Comparison of ENCODE assay signal across 28 cellular contexts in genomic region chr1:44828003-44828651, GRCh38. TPM values are rescaled to one million over a fixed set of nuclear protein-coding genes. Genes with fewer than 3 reads are reported as not detected.
"Had no signal": no experiment of that assay in that cellular context is flagged by ENCODE, and none has a peak within 500 bp of the region (broad histone marks: within the 10 kb centered on the region; RNA-seq: fewer than 3 reads in every experiment).

No MANE protein-coding gene starts in this region.

- H3K27me3 Mint-ChIP-seq: central memory CD8-positive, alpha-beta T cell had no signal

- H3K9me3 ChIP-seq: adrenal gland, left lung, neutrophil, pancreas, right lobe of liver, SJSA1, thoracic aorta, upper lobe of left lung had no signal

- H3K36me3 ChIP-seq: adrenal gland, left lung, neutrophil, pancreas, right lobe of liver, thoracic aorta, upper lobe of left lung had no signal

- H3K4me1 ChIP-seq: adrenal gland, pancreas, right lobe of liver had no signal

- H3K36me3 Mint-ChIP-seq: immature natural killer cell; mesothelial cell of epicardium; natural killer cell; stimulated activated naive B cell treated with anti-CD40 and anti-IgM and Interleukin-4, amounts not matched to agents 10 μg/mL and 1 μg/mL and 100 μg/mL, for 72 hours had no signal

- H3K27me3 ChIP-seq: adrenal gland, left lung, neutrophil, pancreas, right lobe of liver, SJSA1, upper lobe of left lung had no signal

- H3K27ac ChIP-seq: adrenal gland, coronary artery, left lung, neutrophil, pancreas, right lobe of liver, SJSA1, thoracic aorta, upper lobe of left lung had no signal

- H3K4me1 Mint-ChIP-seq: central memory CD8-positive, alpha-beta T cell; immature natural killer cell; natural killer cell had no signal

- DNase-seq: activated CD4-positive, alpha-beta T cell treated with anti-CD3 and anti-CD28 coated beads for 4 hours; activated CD4-positive, alpha-beta T cell treated with anti-CD3 and anti-CD28 coated beads, Interleukin-2, amount 50 U/mL, for 48 hours; activated CD4-positive, CD25-positive, alpha-beta regulatory T cell; activated CD8-positive, alpha-beta memory T cell treated with anti-CD3 and anti-CD28 coated beads, Interleukin-2, amount 50 U/mL, for 48 hours; activated gamma-delta T cell; activated naive CD4-positive, alpha-beta T cell treated with anti-CD3 and anti-CD28 coated beads, Interleukin-2, amount 50 U/mL, for 16 hours; activated T-cell treated with anti-CD3 and anti-CD28 coated beads, Interleukin-2, amount 50 U/mL, for 48 hours; erythroblast; foreskin fibroblast; immature natural killer cell; kidney glomerular epithelial cell; natural killer cell; stimulated activated naive B cell treated with anti-CD40 and anti-IgM and Interleukin-4, amounts not matched to agents 10 μg/mL and 1 μg/mL and 100 μg/mL, for 72 hours had no signal

- H3K4me3 ChIP-seq: adrenal gland, coronary artery, left lung, pancreas, right lobe of liver, SJSA1, skin epidermis, thoracic aorta, upper lobe of left lung had no signal

- H3K27ac Mint-ChIP-seq: immature natural killer cell; mesothelial cell of epicardium; natural killer cell; stimulated activated naive B cell treated with anti-CD40 and anti-IgM and Interleukin-4, amounts not matched to agents 10 μg/mL and 1 μg/mL and 100 μg/mL, for 72 hours had no signal

- ATAC-seq: left lung; natural killer cell; pancreas; right lobe of liver; stimulated activated naive B cell treated with anti-CD40 and anti-IgM and Interleukin-4, amounts not matched to agents 10 μg/mL and 1 μg/mL and 100 μg/mL, for 72 hours had no signal

- H3K4me3 Mint-ChIP-seq: central memory CD8-positive, alpha-beta T cell; immature natural killer cell; mesothelial cell of epicardium; natural killer cell; stimulated activated naive B cell treated with anti-CD40 and anti-IgM and Interleukin-4, amounts not matched to agents 10 μg/mL and 1 μg/mL and 100 μg/mL, for 72 hours had no signal

- H3K9me3 Mint-ChIP-seq: central memory CD8-positive, alpha-beta T cell; mesothelial cell of epicardium; natural killer cell; stimulated activated naive B cell treated with anti-CD40 and anti-IgM and Interleukin-4, amounts not matched to agents 10 μg/mL and 1 μg/mL and 100 μg/mL, for 72 hours had no signal

RNA-seq across cellular contexts. Expression of gene DYNLT4, which starts 21.0 kb away (rescaled TPM):
- total RNA-seq: activated CD8-positive, alpha-beta memory T cell treated with anti-CD3 and anti-CD28 coated beads for 36 hours; SJSA1; thoracic aorta had no signal

RNA-seq across cellular contexts. Expression of gene BEST4, which starts 40.2 kb away (rescaled TPM):
- total RNA-seq: astrocyte, glomerular endothelial cell, SJSA1 had no signal
